Comparison of ENCODE assay signal across 9 cellular contexts in genomic region chr3:137692803-137693431, GRCh38.
DNase-seq lines count a peak whose midpoint lies in the region; ATAC-seq, FAIRE-seq and TF ChIP-seq lines count a peak whose summit lies in the region.
"Had no signal": no experiment of that assay in that cellular context is flagged by ENCODE, and none has a peak within 500 bp of the region (broad histone marks: within the 10 kb centered on the region; RNA-seq: fewer than 3 reads in every experiment).

No MANE protein-coding gene starts in this region.

- peak; percentile 43 for TF ChIP-seq CTCF in GM10248 (IDR thresholded peaks at IDR 0.05; ENCODE audit: control extremely low read depth, extremely low read depth, low read depth, missing control alignments)

- H2BK120ac ChIP-seq in mesendoderm (ENCODE audit: low read depth, low read length) = no peak overlapping the region

- POLR2A ChIA-PET in GM10248 (lab: Yijun Ruan, JAX) = no interaction called here

- no peak overlapping the region for H4K5ac ChIP-seq in mesendoderm (ENCODE audit: low read length)

- H3K23ac ChIP-seq in mesendoderm (ENCODE audit: low read length) = no peak overlapping the region

- no peak for FAIRE-seq in HTR-8/SVneo (lab: Jason Lieb, UNC)

- in situ Hi-C loops in SK-MEL-5 (cut with HindIII; ENCODE audit: low pct_unique_long_range_greater_than_20kb, low sequenced_read_pairs) = no loop called here

- no peaks in the 10 kb centered on the region for H3K36me3 ChIP-seq in mesendoderm (ENCODE audit: control insufficient read depth, insufficient read depth, low read length)
- H3K36me3 ChIP-seq: neutrophil had no signal

- no peak overlapping the region for H3K9ac ChIP-seq in mesendoderm (ENCODE audit: low read length)

- no peak overlapping the region for H3K4ac ChIP-seq in mesendoderm (ENCODE audit: low read depth, low read length)

- no peak overlapping the region for H2AK5ac ChIP-seq in mesendoderm (ENCODE audit: low read length)

- peak; percentile 26 for DNase-seq in GM10248 (ENCODE audit: extremely low spot score)
- peak; percentile 26 for DNase-seq in HuH-7 (ENCODE audit: low spot score)
- peak; percentile 70 for DNase-seq in SK-MEL-5 (ENCODE audit: low read depth, low spot score)
- peak; percentile 77 for DNase-seq in mesendoderm
- DNase-seq in cerebellar nuclear complex (lab: John Stamatoyannopoulos, UW) = no peak
- DNase-seq in activated CD8-positive, alpha-beta memory T cell treated with anti-CD3 and anti-CD28 coated beads for 24 hours = no peak
- no peak for DNase-seq in HTR-8/SVneo (ENCODE audit: insufficient read length, low spot score)

- no peak overlapping the region for H4K8ac ChIP-seq in mesendoderm (ENCODE audit: low read depth, low read length)

- H3K79me2 ChIP-seq in mesendoderm (ENCODE audit: control insufficient read depth, insufficient read depth, low read length) = no peaks in the 10 kb centered on the region

- no peaks in the 10 kb centered on the region for H3K79me1 ChIP-seq in mesendoderm (ENCODE audit: low read length)

- H3K27me3 ChIP-seq in mesendoderm (ENCODE audit: insufficient read depth, low read length, poor library complexity) = no peaks in the 10 kb centered on the region
- H3K27me3 ChIP-seq: neutrophil had no signal

- H3K4me1 ChIP-seq in mesendoderm (ENCODE audit: control insufficient read depth, low read depth, low read length) = peaks cover 3% of the 10 kb centered on the region

- H2BK5ac ChIP-seq in mesendoderm (ENCODE audit: low read length) = no peak overlapping the region

- no peak overlapping the region for H3K4me3 ChIP-seq in mesendoderm (ENCODE audit: low read length)

- WGBS in mesendoderm (ENCODE audit: extremely low coverage, insufficient coverage, low lambda C conversion rate) = no CpG with 5 or more reads among the region's 6 CpGs

- ATAC-seq in GM19035 (IDR thresholded peaks at IDR 0.05; ENCODE audit: unreplicated experiment) = no peak

- CTCF ChIA-PET in GM10248 (lab: Yijun Ruan, JAX) = interaction anchor here (1.0 to 3.9 kb wide), 10 partner anchors 9 to 595 kb away, joined by 4 to 31 read pairs (median 7); no protein-coding TSS in a partner anchor

- H2BK15ac ChIP-seq in mesendoderm (replicated peaks; ENCODE audit: low read depth) = no peak overlapping the region

- no peak overlapping the region for H3K4me2 ChIP-seq in mesendoderm (ENCODE audit: low read length)

- H3K27ac ChIP-seq in mesendoderm (ENCODE audit: low read depth, low read length) = no peak overlapping the region
- H3K27ac ChIP-seq: neutrophil had no signal

- peak overlapping the region; percentile 24 for H3K18ac ChIP-seq in mesendoderm (ENCODE audit: low read length)

- H3K56ac ChIP-seq in mesendoderm (ENCODE audit: low read length) = no peak overlapping the region

Comparison
In these comparisons a context has a peak if more than half of its experiments do, and no peak if none do; other contexts are left out.
1. DNase-seq: peak in GM10248 (single experiment), HuH-7 (single experiment), SK-MEL-5 (single experiment) and mesendoderm (single experiment); none in cerebellar nuclear complex (0 of 2), activated CD8-positive, alpha-beta memory T cell treated with anti-CD3 and anti-CD28 coated beads for 24 hours (single experiment) and HTR-8/SVneo (single experiment).